ENCODE assay signal across 9 cellular contexts in the genomic region with DNA sequence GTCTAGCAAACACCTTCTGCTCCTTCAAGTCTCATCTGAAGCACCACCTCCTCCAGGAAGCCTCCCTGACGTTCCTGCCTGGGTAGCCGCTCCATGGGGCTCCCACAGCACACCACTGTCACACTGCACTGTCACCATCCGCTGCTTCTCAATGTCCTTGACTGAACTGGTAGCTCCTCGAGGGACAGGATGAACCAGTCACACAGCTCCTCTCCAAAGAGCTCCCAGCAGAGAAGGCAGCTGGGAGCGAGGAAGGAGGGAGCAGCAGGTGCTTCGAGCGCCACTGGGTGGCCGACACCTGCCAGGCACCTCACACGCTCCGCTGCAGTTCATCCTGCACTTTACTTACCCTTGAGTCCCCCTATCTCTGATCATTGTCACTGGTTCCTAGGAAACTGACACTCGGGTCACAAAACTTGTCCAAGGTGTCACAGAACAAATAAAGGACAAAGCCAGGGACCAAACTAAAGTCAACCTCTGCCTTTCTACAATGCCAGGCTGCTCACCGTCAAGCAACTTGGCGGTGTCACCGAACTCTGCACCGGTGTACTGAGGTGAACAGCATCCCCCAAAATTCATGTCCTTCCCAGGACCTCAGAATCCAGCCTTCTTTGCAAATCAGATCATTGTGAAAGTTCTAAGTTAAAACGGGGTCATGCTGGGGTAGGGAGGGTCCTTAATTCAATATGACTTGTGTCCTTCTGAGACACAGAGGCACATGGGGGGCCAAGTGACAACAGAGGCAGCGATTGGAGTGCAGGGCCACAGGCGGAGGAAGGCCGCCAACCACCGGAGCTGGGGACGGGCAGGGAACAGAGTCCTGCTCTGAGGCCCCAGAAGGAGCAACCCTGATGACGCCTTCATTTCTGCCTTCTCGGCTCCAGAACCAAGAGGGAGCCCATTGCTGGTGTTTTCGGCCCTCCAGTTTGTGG. TPM values are rescaled to one million over a fixed set of nuclear protein-coding genes. Genes with fewer than 3 reads are reported as not detected.
DNase-seq lines count a peak whose midpoint lies in the region; ATAC-seq and TF ChIP-seq lines count a peak whose summit lies in the region.
"Had no signal": no experiment of that assay in that cellular context is flagged by ENCODE, and none has a peak within 500 bp of the region (broad histone marks: within the 10 kb centered on the region; RNA-seq: fewer than 3 reads in every experiment).

No MANE protein-coding gene starts in this region.

- TF ChIP-seq CTCF in Peyer's patch (IDR thresholded peaks at IDR 0.05) (no peak), spleen (IDR thresholded peaks at IDR 0.05 in 8 of 11, conservative IDR thresholded peaks at IDR 0.05 in 3 of 11) (no peak)

- H3K27me3 ChIP-seq in Peyer's patch (no peaks in the 10 kb centered on the region), esophagus (ENCODE audit: control insufficient read depth in 1 of 2, insufficient read depth in 2 of 2, low read length in 2 of 2) (no peaks in the 10 kb centered on the region), spleen (replicated peaks in 1 of 7) (no peaks in the 10 kb centered on the region)

- TF ChIP-seq POLR2A in Peyer's patch (IDR thresholded peaks at IDR 0.05) (no peak), spleen (IDR thresholded peaks at IDR 0.05) (no peak)

- H3K4me1 ChIP-seq in Peyer's patch, result peaks cover 0 to 10% (median 2%) of the 10 kb centered on the region in 4 donors
- H3K4me1 ChIP-seq in esophagus (ENCODE audit: control insufficient read depth in 2 of 2, insufficient read depth in 2 of 2, low read length in 1 of 2), result peaks cover 7 to 22% of the 10 kb centered on the region in 2 donors
- H3K4me1 ChIP-seq in spleen, result peaks cover 8 to 81% (median 35%) of the 10 kb centered on the region in 6 donors

- H3K36me3 ChIP-seq in Peyer's patch (no peaks in the 10 kb centered on the region), esophagus (ENCODE audit: control insufficient read depth in 2 of 2, insufficient read depth in 2 of 2, low read length in 1 of 2) (no peaks in the 10 kb centered on the region), spleen (no peaks in the 10 kb centered on the region)

- peak overlapping the region in 2 of 4 donors; percentile 27 to 40 for H3K4me3 ChIP-seq in Peyer's patch
- no peak overlapping the region for H3K4me3 ChIP-seq in esophagus (ENCODE audit: low read depth in 1 of 2, low read length in 2 of 2)
- H3K4me3 ChIP-seq in spleen, result peak overlapping the region in 3 of 8 donors; percentile 16 to 58 (median 23)

- WGBS in esophagus, 2 donors, result 74 to 81% methylated on average over 24 of the region's 24 CpGs
- WGBS in spleen, 5 donors, result 83 to 88% (median 86%) methylated on average over 24 of the region's 24 CpGs

- intact Hi-C loops in spleen (cut with DNase I; ENCODE audit: low total_unique reads), result no loop called here

- H3K9me3 ChIP-seq in Peyer's patch, result no peaks in the 10 kb centered on the region
- no peaks in the 10 kb centered on the region for H3K9me3 ChIP-seq in esophagus (ENCODE audit: control insufficient read depth in 2 of 2, insufficient read depth in 1 of 2, low read depth in 1 of 2, low read length in 1 of 2)
- no peaks in the 10 kb centered on the region for H3K9me3 ChIP-seq in spleen

- H3K27ac ChIP-seq in Peyer's patch, result peak overlapping the region; percentile 34 to 75 (median 66)
- peak overlapping the region; percentile 83 to 95 for H3K27ac ChIP-seq in esophagus (ENCODE audit: low read depth in 2 of 2, low read length in 1 of 2)
- peak overlapping the region in 5 of 8 donors; percentile 51 to 91 (median 80) for H3K27ac ChIP-seq in spleen

- no peak for ATAC-seq in GM18867 (IDR thresholded peaks at IDR 0.05; ENCODE audit: unreplicated experiment)

- DNase-seq in NCI-H748 (lab: John Stamatoyannopoulos, UW; ENCODE audit: unreplicated experiment) (peak; percentile 34), NCI-H748 treated with DMSO at 0.1 percent for 48 hours (lab: John Stamatoyannopoulos, UW) (no peak), Peyer's patch (peak in 1 of 3 donors; percentile 37), spleen (no peak), MV-4-11 (lab: John Stamatoyannopoulos, UW) (no peak), H4 (ENCODE audit: low spot score) (no peak)
- DNase-seq: NCI-H524 had no signal

RNA-seq across cellular contexts. Expression of gene S100P, which starts 5.5 kb away (rescaled TPM):
- total RNA-seq in Peyer's patch (1 to 10 TPM in 2 of 4 donors, not detected in 2; 1.5 to 3.3 TPM), spleen (100 to 1,000 TPM in 2 of 7 donors, 10 to 100 TPM in 5; 17.1 to 162 (median 34.9) TPM)
- polyA plus RNA-seq in esophagus (100 to 1,000 TPM in 1 of 2 donors, 10 to 100 TPM in 1; 60.0 to 290 TPM), spleen (10 to 100 TPM in 1 of 3 donors, 1 to 10 TPM in 2; 3.5 to 15.3 (median 8.8) TPM)
- total RNA-seq in H4 (2014; rRNA removed; shearing (Covaris generic)), result 0.21 and 0.35 TPM in 2 replicates

RNA-seq across cellular contexts. Expression of gene MRFAP1L1, which starts 21.5 kb away (rescaled TPM):
- total RNA-seq in Peyer's patch (10 to 100 TPM; 34.9 to 61.1 (median 37.4) TPM), spleen (10 to 100 TPM; 45.6 to 96.9 (median 57.1) TPM)
- polyA plus RNA-seq in esophagus (10 to 100 TPM; 47.1 to 54.9 TPM), spleen (10 to 100 TPM; 50.6 to 74.2 (median 67.7) TPM)
- 104 and 118 TPM in 2 replicates for total RNA-seq in H4 (2014; rRNA removed; shearing (Covaris generic))

RNA-seq across cellular contexts. Expression of gene BLOC1S4, which starts 27.8 kb away (rescaled TPM):
- total RNA-seq in Peyer's patch (10 to 100 TPM; 20.0 to 20.6 (median 20.2) TPM), spleen (10 to 100 TPM; 13.4 to 24.2 (median 16.7) TPM)
- polyA plus RNA-seq in esophagus (1 to 10 TPM; 5.4 to 9.9 TPM), spleen (10 to 100 TPM; 19.6 to 22.8 (median 20.3) TPM)
- total RNA-seq in H4 (2014; rRNA removed; shearing (Covaris generic)), result 14.5 and 23.5 TPM in 2 replicates

RNA-seq across cellular contexts. Expression of gene MRFAP1, which starts 47.7 kb away (rescaled TPM):
- total RNA-seq in Peyer's patch (100 to 1,000 TPM; 116 to 338 (median 155) TPM), spleen (100 to 1,000 TPM; 181 to 265 (median 227) TPM)
- polyA plus RNA-seq in esophagus (100 to 1,000 TPM; 138 to 236 TPM), spleen (100 to 1,000 TPM; 133 to 299 (median 191) TPM)
- 82.6 and 203 TPM in 2 replicates for total RNA-seq in H4 (2014; rRNA removed; shearing (Covaris generic))

Comparison
In these comparisons a context has a peak if more than half of its experiments do, and no peak if none do; other contexts are left out.
1. RNA of gene S100P, which starts 5.5 kb away (total RNA-seq): 17.1 to 162 TPM in spleen; 1.5 to 3.3 TPM in Peyer's patch and 0.21 to 0.35 TPM in H4; every median in the first group is over 4 times any median in the second.
2. Peak in every context shown above with its lines, with median percentiles within 50 percentile points of each other: H3K27ac ChIP-seq.